ENCODE assay signal across 27 cellular contexts in the genomic region with DNA sequence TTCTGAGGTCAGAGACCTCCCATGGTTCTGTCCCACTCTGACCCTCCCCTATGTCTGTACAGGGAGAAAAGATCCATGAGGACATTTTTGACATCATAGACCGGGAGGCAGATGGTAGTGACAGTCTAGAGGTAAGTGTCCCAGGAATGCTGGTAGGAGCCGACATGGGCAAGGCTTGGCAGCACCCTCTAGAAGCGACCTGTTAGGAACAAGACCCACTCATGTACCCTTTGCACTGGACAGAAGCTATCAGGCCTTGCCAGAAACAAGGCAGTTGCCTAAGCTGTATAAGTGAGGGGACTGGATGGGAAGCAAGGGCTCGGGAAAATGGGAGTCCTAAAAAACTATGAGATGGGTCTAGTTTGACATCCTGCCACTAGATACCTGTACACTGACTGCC. TPM values are rescaled to one million over a fixed set of nuclear protein-coding genes. Genes with fewer than 3 reads are reported as not detected.
A peak's percentile ranks its signal among the peaks of the same experiment; 100 is the strongest.
DNase-seq lines count a peak whose midpoint lies in the region; ATAC-seq, FAIRE-seq and TF ChIP-seq lines count a peak whose summit lies in the region.
"Had no signal": no experiment of that assay in that cellular context is flagged by ENCODE, and none has a peak within 500 bp of the region (broad histone marks: within the 10 kb centered on the region; RNA-seq: fewer than 3 reads in every experiment).

No MANE protein-coding gene starts in this region.

- DNase-seq in GM12891 (ENCODE audit: insufficient read length, low spot score) = no peak
- DNase-seq in HTR-8/SVneo (ENCODE audit: insufficient read length, low spot score) = no peak
- no peak for DNase-seq in activated CD8-positive, alpha-beta memory T cell treated with anti-CD3 and anti-CD28 coated beads, Interleukin-2, amount 10 ng/mL, durations not matched to agents 7 days and 5 days
- DNase-seq: activated CD4-positive, alpha-beta memory T cell treated with anti-CD3 and anti-CD28 coated beads for 36 hours; activated CD8-positive, alpha-beta memory T cell treated with anti-CD3 and anti-CD28 coated beads, Interleukin-2, amount 50 U/mL, for 4 hours; aorta; C1 segment of cervical spinal cord; Caco-2; colonic mucosa; effector CD8-positive, alpha-beta T cell; left lung; NCI-H146; NCI-H2107; NCI-H774; nephron progenitor cell; SHP77; stimulated activated naive CD4-positive, alpha-beta T cell; T-helper 2 cell; upper lobe of left lung had no signal

- FAIRE-seq in GM12891 (lab: Jason Lieb, UNC) = peak; percentile 28
- FAIRE-seq in HTR-8/SVneo (lab: Jason Lieb, UNC) = peak; percentile 4
- FAIRE-seq: islet of Langerhans had no signal

- H3K36me3 Mint-ChIP-seq in nephron (ENCODE audit: low read depth) = peaks cover 34% of the 10 kb centered on the region
- peaks cover 35% of the 10 kb centered on the region for H3K36me3 Mint-ChIP-seq in activated CD8-positive, alpha-beta memory T cell treated with anti-CD3 and anti-CD28 coated beads, Interleukin-2, amount 10 ng/mL, durations not matched to agents 7 days and 5 days

- H3K27ac Mint-ChIP-seq in nephron = no peak overlapping the region
- H3K27ac Mint-ChIP-seq in activated CD8-positive, alpha-beta memory T cell treated with anti-CD3 and anti-CD28 coated beads, Interleukin-2, amount 10 ng/mL, durations not matched to agents 7 days and 5 days = no peak overlapping the region
- H3K27ac Mint-ChIP-seq: activated CD4-positive, alpha-beta memory T cell treated with anti-CD3 and anti-CD28 coated beads for 36 hours; activated naive CD4-positive, alpha-beta T cell treated with anti-CD3 and anti-CD28 coated beads, Interleukin-2, amount 50 U/mL, for 24 hours; activated T-helper 17 cell treated with anti-CD3 and anti-CD28 coated beads, Interleukin-2, amount 50 U/mL, for 72 hours; memory B cell; nephron progenitor cell had no signal

- peak overlapping the region; percentile 63 to 76 (median 64) for H3K4me3 Mint-ChIP-seq in nephron
- no peak overlapping the region for H3K4me3 Mint-ChIP-seq in activated CD8-positive, alpha-beta memory T cell treated with anti-CD3 and anti-CD28 coated beads, Interleukin-2, amount 10 ng/mL, durations not matched to agents 7 days and 5 days
- H3K4me3 Mint-ChIP-seq: activated CD4-positive, alpha-beta memory T cell treated with anti-CD3 and anti-CD28 coated beads for 36 hours; activated naive CD4-positive, alpha-beta T cell treated with anti-CD3 and anti-CD28 coated beads, Interleukin-2, amount 50 U/mL, for 24 hours; activated T-helper 17 cell treated with anti-CD3 and anti-CD28 coated beads, Interleukin-2, amount 50 U/mL, for 72 hours; memory B cell; nephron progenitor cell had no signal

- peaks cover 10% of the 10 kb centered on the region for H3K4me1 Mint-ChIP-seq in nephron
- H3K4me1 Mint-ChIP-seq in activated CD8-positive, alpha-beta memory T cell treated with anti-CD3 and anti-CD28 coated beads, Interleukin-2, amount 10 ng/mL, durations not matched to agents 7 days and 5 days = peaks cover 24% of the 10 kb centered on the region
- H3K4me1 Mint-ChIP-seq: activated T-helper 17 cell treated with anti-CD3 and anti-CD28 coated beads, Interleukin-2, amount 50 U/mL, for 72 hours had no signal

- no peak for ATAC-seq in HG02642 (IDR thresholded peaks at IDR 0.05; ENCODE audit: poor library complexity, unreplicated experiment)
- ATAC-seq in activated CD8-positive, alpha-beta memory T cell treated with anti-CD3 and anti-CD28 coated beads, Interleukin-2, amount 10 ng/mL, durations not matched to agents 7 days and 5 days = no peak
- ATAC-seq: activated CD4-positive, CD25-positive, alpha-beta regulatory T cell treated with anti-CD3 and anti-CD28 coated beads, Interleukin-2, amount 50 U/mL, for 24 hours; activated T-helper 17 cell treated with anti-CD3 and anti-CD28 coated beads, Interleukin-2, amount 50 U/mL, for 72 hours; left lung; Panc1 had no signal

- CTCF ChIA-PET in activated CD8-positive, alpha-beta memory T cell treated with anti-CD3 and anti-CD28 coated beads, Interleukin-2, amount 10 ng/mL, durations not matched to agents 7 days and 5 days (lab: Charles Lee) = no interaction called here

- no peak for TF ChIP-seq POLR2A in GM12891 (IDR thresholded peaks at IDR 0.05; ENCODE audit: low read depth, low read length)

- H3K27me3 Mint-ChIP-seq in nephron (ENCODE audit: low read depth) = no peaks in the 10 kb centered on the region
- no peaks in the 10 kb centered on the region for H3K27me3 Mint-ChIP-seq in activated CD8-positive, alpha-beta memory T cell treated with anti-CD3 and anti-CD28 coated beads, Interleukin-2, amount 10 ng/mL, durations not matched to agents 7 days and 5 days
- H3K27me3 Mint-ChIP-seq: activated CD4-positive, alpha-beta memory T cell treated with anti-CD3 and anti-CD28 coated beads for 36 hours; activated naive CD4-positive, alpha-beta T cell treated with anti-CD3 and anti-CD28 coated beads, Interleukin-2, amount 50 U/mL, for 24 hours; activated T-helper 17 cell treated with anti-CD3 and anti-CD28 coated beads, Interleukin-2, amount 50 U/mL, for 72 hours; memory B cell had no signal

- no peaks in the 10 kb centered on the region for H3K9me3 Mint-ChIP-seq in nephron
- no peaks in the 10 kb centered on the region for H3K9me3 Mint-ChIP-seq in activated CD8-positive, alpha-beta memory T cell treated with anti-CD3 and anti-CD28 coated beads, Interleukin-2, amount 10 ng/mL, durations not matched to agents 7 days and 5 days (ENCODE audit: low read depth)
- H3K9me3 Mint-ChIP-seq: activated CD4-positive, alpha-beta memory T cell treated with anti-CD3 and anti-CD28 coated beads for 36 hours; activated naive CD4-positive, alpha-beta T cell treated with anti-CD3 and anti-CD28 coated beads, Interleukin-2, amount 50 U/mL, for 24 hours; activated T-helper 17 cell treated with anti-CD3 and anti-CD28 coated beads, Interleukin-2, amount 50 U/mL, for 72 hours; memory B cell; nephron progenitor cell had no signal

- TF ChIP-seq CTCF in nephron (IDR thresholded peaks at IDR 0.05; ENCODE audit: unreplicated experiment in 3 of 3) = no peak

TF ChIP-seq in GM12891, 5 proteins besides CTCF, POLR2A, EP300 and RAD21:
- no peak for TF ChIP-seq TAF1 (IDR thresholded peaks at IDR 0.05; ENCODE audit: low read depth, low read length)
- TF ChIP-seq POLR2AphosphoS5 (IDR thresholded peaks at IDR 0.05; ENCODE audit: low read depth, low read length) = no peak
- no peak for TF ChIP-seq SPI1 (IDR thresholded peaks at IDR 0.05; ENCODE audit: low read depth, low read length)
- no peak for TF ChIP-seq POU2F2 (IDR thresholded peaks at IDR 0.05; ENCODE audit: low read depth, low read length)
- no peak for TF ChIP-seq PAX5 (IDR thresholded peaks at IDR 0.05; ENCODE audit: insufficient read depth, low read length, severe bottlenecking)

RNA-seq across cellular contexts. Expression of a gene that starts 2.5 kb away (rescaled TPM):
- polyA plus RNA-seq in GM12891 (2012; ENCODE audit: low read depth, missing spikeins) = 86.3 TPM
- 100 to 1,000 TPM in 1 of 2 experiments, 10 to 100 TPM in 1; 92.3 to 103 TPM for total RNA-seq in activated CD8-positive, alpha-beta memory T cell treated with anti-CD3 and anti-CD28 coated beads, Interleukin-2, amount 10 ng/mL, durations not matched to agents 7 days and 5 days

RNA-seq across cellular contexts. Expression of a gene that starts 2.8 kb away (rescaled TPM):
- 13.2 TPM for polyA plus RNA-seq in GM12891 (2012; ENCODE audit: low read depth, missing spikeins)
- total RNA-seq in activated CD8-positive, alpha-beta memory T cell treated with anti-CD3 and anti-CD28 coated beads, Interleukin-2, amount 10 ng/mL, durations not matched to agents 7 days and 5 days = 10 to 100 TPM; 46.7 to 54.2 TPM

RNA-seq across cellular contexts. Expression of a gene that starts 34.5 kb away (rescaled TPM):
- 15.2 TPM for polyA plus RNA-seq in GM12891 (2012; ENCODE audit: low read depth, missing spikeins)
- 10 to 100 TPM; 24.4 to 25.5 TPM for total RNA-seq in activated CD8-positive, alpha-beta memory T cell treated with anti-CD3 and anti-CD28 coated beads, Interleukin-2, amount 10 ng/mL, durations not matched to agents 7 days and 5 days

RNA-seq across cellular contexts. Expression of a gene that starts 45.1 kb away (rescaled TPM):
- polyA plus RNA-seq in GM12891 (2012; ENCODE audit: low read depth, missing spikeins) = 30.3 TPM
- total RNA-seq in activated CD8-positive, alpha-beta memory T cell treated with anti-CD3 and anti-CD28 coated beads, Interleukin-2, amount 10 ng/mL, durations not matched to agents 7 days and 5 days = 10 to 100 TPM; 54.8 to 60.4 TPM

RNA-seq across cellular contexts. Expression of a gene that starts 47.1 kb away (rescaled TPM):
- polyA plus RNA-seq in GM12891 (2012; ENCODE audit: low read depth, missing spikeins) = 11.5 TPM
- 10 to 100 TPM; 13.5 to 14.6 TPM for total RNA-seq in activated CD8-positive, alpha-beta memory T cell treated with anti-CD3 and anti-CD28 coated beads, Interleukin-2, amount 10 ng/mL, durations not matched to agents 7 days and 5 days
